In the genomic region with DNA sequence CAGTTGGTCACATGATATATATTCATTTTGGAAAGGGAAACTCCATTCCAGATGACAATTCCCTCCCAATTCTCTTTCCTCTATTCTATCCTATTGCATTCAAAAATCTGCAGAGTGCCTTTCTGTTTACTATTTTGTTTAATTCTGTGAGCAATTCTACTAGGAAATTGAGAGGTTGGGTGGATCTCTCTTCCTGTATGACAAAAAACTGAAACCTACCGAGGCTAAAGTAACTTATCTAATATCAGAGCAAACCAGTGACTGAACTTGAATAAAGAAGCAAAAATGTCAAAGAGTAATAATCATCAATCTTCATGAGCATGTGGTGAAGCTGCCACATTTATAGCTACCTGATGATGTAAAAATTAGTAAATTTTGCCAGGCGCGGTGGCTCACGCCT, we compare ENCODE assay signal across 28 cellular contexts.
"Had no signal": no experiment of that assay in that cellular context is flagged by ENCODE, and none has a peak within 500 bp of the region (broad histone marks: within the 10 kb centered on the region; RNA-seq: fewer than 3 reads in every experiment).

No MANE protein-coding gene starts in this region.

- DNase-seq: dermis blood vessel endothelial cell; effector memory CD4-positive, alpha-beta T cell; foreskin keratinocyte; heart left ventricle; left cardiac atrium; left lung; mesenchymal stem cell; mucosa of descending colon; naive B cell; stimulated activated CD4-positive, alpha-beta T cell treated with anti-CD3 and anti-CD28 coated beads, Interleukin-12 subunit alpha, Interleukin-12 subunit beta, amount 100 ng/mL, for 4 hours; stimulated activated CD4-positive, alpha-beta T cell treated with anti-CD3 and anti-CD28 coated beads, Interleukin-1b, Interleukin-23, amount 100 ng/mL, for 48 hours; stimulated activated CD4-positive, alpha-beta T cell treated with anti-CD3 and anti-CD28 coated beads, Interleukin-4, amount 100 ng/mL, for 1 hour; stimulated activated CD8-positive, alpha-beta memory T cell treated with anti-CD3 and anti-CD28 coated beads, Interleukin-4, amount 100 ng/mL, for 48 hours; stimulated activated naive CD4-positive, alpha-beta T cell treated with Interleukin-2 at 50 U/mL for 16 hours; upper lobe of left lung had no signal

- H3K36me3 Mint-ChIP-seq: mesothelial cell of epicardium, naive B cell, neural progenitor cell had no signal

- H3K9me3 ChIP-seq: esophagus muscularis mucosa, gastroesophageal sphincter, heart left ventricle, left lung, mucosa of descending colon, prostate gland, right atrium auricular region, thoracic aorta, upper lobe of left lung had no signal

- H3K9me3 Mint-ChIP-seq: nephron had no signal

- H3K4me2 ChIP-seq: hepatocyte, neural progenitor cell, smooth muscle cell had no signal

- H3K36me3 ChIP-seq: esophagus muscularis mucosa, gastroesophageal sphincter, heart left ventricle, left lung, neural progenitor cell, prostate gland, right atrium auricular region, thoracic aorta, tibial nerve, upper lobe of left lung had no signal

- H3K4me1 ChIP-seq: esophagus muscularis mucosa, foreskin keratinocyte, gastroesophageal sphincter, heart left ventricle, left lung, neural progenitor cell, prostate gland, right atrium auricular region, tibial nerve, upper lobe of left lung had no signal

- H2AFZ ChIP-seq: hepatocyte, neural progenitor cell had no signal

- H3K27me3 ChIP-seq: esophagus muscularis mucosa, gastroesophageal sphincter, heart left ventricle, hepatocyte, left lung, neural progenitor cell, right atrium auricular region, tibial nerve, upper lobe of left lung had no signal

- H3K4me3 ChIP-seq: coronary artery, esophagus muscularis mucosa, gastroesophageal sphincter, heart left ventricle, hepatocyte, left lung, mucosa of descending colon, neural progenitor cell, prostate gland, right atrium auricular region, smooth muscle cell, thoracic aorta, tibial nerve, upper lobe of left lung had no signal

- H3K27ac Mint-ChIP-seq: mesothelial cell of epicardium, naive B cell, nephron, neural progenitor cell had no signal

- H3K79me2 ChIP-seq: hepatocyte had no signal

- H3K4me3 Mint-ChIP-seq: mesothelial cell of epicardium, naive B cell, nephron, neural progenitor cell had no signal

- H3K4me1 Mint-ChIP-seq: mesothelial cell of epicardium, naive B cell, nephron, neural progenitor cell had no signal

- ATAC-seq: foreskin keratinocyte, gastroesophageal sphincter, heart left ventricle, left cardiac atrium, left lung, mucosa of descending colon, sciatic nerve had no signal

- H3K27ac ChIP-seq: coronary artery, esophagus muscularis mucosa, foreskin keratinocyte, gastroesophageal sphincter, heart left ventricle, hepatocyte, left lung, neural progenitor cell, prostate gland, right atrium auricular region, thoracic aorta, tibial nerve, upper lobe of left lung had no signal
